Comparison of ENCODE assay signal across 14 cellular contexts in the genomic region with DNA sequence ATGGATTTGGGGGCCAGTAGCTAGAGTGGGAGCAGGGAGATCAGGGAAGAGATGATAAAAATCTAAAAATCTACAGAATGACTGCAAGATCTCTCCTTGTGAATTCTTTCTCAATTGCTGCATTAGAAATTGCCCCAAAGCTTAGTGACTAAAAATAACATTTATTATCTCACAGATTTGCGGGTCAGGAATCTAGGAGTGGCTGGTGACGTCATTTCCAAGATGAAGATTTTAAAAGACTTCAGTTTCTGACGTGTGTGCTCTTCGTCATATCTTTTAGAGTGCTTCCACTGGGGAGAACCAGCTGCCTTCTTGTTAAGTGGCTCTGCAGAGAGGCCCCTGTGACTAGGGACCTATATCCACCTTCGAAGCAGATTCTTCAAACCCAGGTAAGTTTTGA.
"Had no signal": no experiment of that assay in that cellular context is flagged by ENCODE, and none has a peak within 500 bp of the region (broad histone marks: within the 10 kb centered on the region; RNA-seq: fewer than 3 reads in every experiment).

No MANE protein-coding gene starts in this region.

- DNase-seq: activated CD4-positive, alpha-beta T cell treated with anti-CD3 and anti-CD28 coated beads, Interleukin-2, amount 50 U/mL, for 4 hours; activated CD8-positive, alpha-beta memory T cell treated with anti-CD3 and anti-CD28 coated beads, Interleukin-2, amount 10 ng/mL, durations not matched to agents 7 days and 5 days; activated effector memory CD4-positive, alpha-beta T cell treated with anti-CD3 and anti-CD28 coated beads, Interleukin-2, amount 50 U/mL, for 16 hours; activated T-cell treated with anti-CD3 and anti-CD28 coated beads, Interleukin-2, amount 50 U/mL, for 4 hours; anterior cingulate cortex; effector CD4-positive, alpha-beta T cell; mesendoderm; nephron progenitor cell; stimulated activated CD4-positive, alpha-beta T cell treated with anti-CD3 and anti-CD28 coated beads, Interleukin-4, amount 100 ng/mL, for 4 hours; stomach had no signal

- H3K4me3 Mint-ChIP-seq: activated CD8-positive, alpha-beta memory T cell treated with anti-CD3 and anti-CD28 coated beads, Interleukin-2, amount 10 ng/mL, durations not matched to agents 7 days and 5 days; activated naive CD8-positive, alpha-beta T cell; activated T-cell treated with anti-CD3 and anti-CD28 coated beads, Interleukin-2, amount 50 U/mL, for 4 hours; nephron progenitor cell had no signal

- H3K27ac Mint-ChIP-seq: activated CD8-positive, alpha-beta memory T cell treated with anti-CD3 and anti-CD28 coated beads, Interleukin-2, amount 10 ng/mL, durations not matched to agents 7 days and 5 days; activated naive CD8-positive, alpha-beta T cell; nephron progenitor cell had no signal

- H3K4me1 Mint-ChIP-seq: activated CD8-positive, alpha-beta memory T cell treated with anti-CD3 and anti-CD28 coated beads, Interleukin-2, amount 10 ng/mL, durations not matched to agents 7 days and 5 days; nephron progenitor cell had no signal

- H3K27me3 ChIP-seq: stomach, vagina had no signal

- H3K4me1 ChIP-seq: stomach, vagina had no signal

- H3K36me3 ChIP-seq: stomach, vagina had no signal

- H3K9me3 ChIP-seq: stomach, vagina had no signal

- H3K27ac ChIP-seq: skin epidermis, stomach, vagina had no signal

- ATAC-seq: activated CD4-positive, CD25-positive, alpha-beta regulatory T cell treated with anti-CD3 and anti-CD28 coated beads, Interleukin-2, amount 50 U/mL, for 24 hours; activated CD8-positive, alpha-beta memory T cell treated with anti-CD3 and anti-CD28 coated beads, Interleukin-2, amount 10 ng/mL, durations not matched to agents 7 days and 5 days; activated T-cell treated with anti-CD3 and anti-CD28 coated beads, Interleukin-2, amount 50 U/mL, for 4 hours had no signal

- H3K36me3 Mint-ChIP-seq: activated CD8-positive, alpha-beta memory T cell treated with anti-CD3 and anti-CD28 coated beads, Interleukin-2, amount 10 ng/mL, durations not matched to agents 7 days and 5 days; activated naive CD8-positive, alpha-beta T cell had no signal

- H3K4me3 ChIP-seq: skin epidermis, stomach, vagina had no signal

- H3K9me3 Mint-ChIP-seq: activated T-cell treated with anti-CD3 and anti-CD28 coated beads, Interleukin-2, amount 50 U/mL, for 4 hours; nephron progenitor cell had no signal
